Comparison of ENCODE assay signal across 1 cellular context in genomic region chr11:93734427-93735222, GRCh38.
TF ChIP-seq lines count a peak whose summit lies in the region.

No MANE protein-coding gene starts in this region.

TF ChIP-seq in K562, 482 proteins besides CTCF, POLR2A, EP300 and RAD21:
- no peak for TF ChIP-seq CREB1 (IDR thresholded peaks at IDR 0.05)
- TF ChIP-seq CREB1 (CRISPR knock-in tag; IDR thresholded peaks at IDR 0.05): no peak
- TF ChIP-seq SRSF9 (IDR thresholded peaks at IDR 0.05; ENCODE audit: borderline replicate concordance, low read depth, low read length): no peak
- TF ChIP-seq ATF1 (CRISPR knock-in tag; IDR thresholded peaks at IDR 0.05): no peak
- no peak for TF ChIP-seq ATF1 (tag; IDR thresholded peaks at IDR 0.05)
- 0 out of 2 replicates have a peak, but pooled peaks have one; percentile 26 for TF ChIP-seq THRB (CRISPR knock-in tag; conservative IDR thresholded peaks at IDR 0.05)
- TF ChIP-seq OTX1 (CRISPR knock-in tag; IDR thresholded peaks at IDR 0.05): no peak
- 0 out of 2 replicates have a peak, but pooled peaks have one; percentile 28 for TF ChIP-seq ILF3 (IDR thresholded peaks at IDR 0.05; ENCODE audit: borderline replicate concordance)
- peak; percentile 34; the same call in 1 of the 2 replicates for TF ChIP-seq POLR2G (IDR thresholded peaks at IDR 0.05; ENCODE audit: low read depth, low read length)
- no peak for TF ChIP-seq ETS1 (conservative IDR thresholded peaks at IDR 0.05; ENCODE audit: control insufficient read depth, low read depth, low read length)
- no peak for TF ChIP-seq HOXB6 (CRISPR knock-in tag; IDR thresholded peaks at IDR 0.05; ENCODE audit: borderline replicate concordance)
- TF ChIP-seq E2F5 (CRISPR knock-in tag; IDR thresholded peaks at IDR 0.05): no peak
- TF ChIP-seq RBFOX2 (IDR thresholded peaks at IDR 0.05; ENCODE audit: low read depth, low read length): peak; percentile 26; the same call in 1 of the 2 replicates
- TF ChIP-seq POLR2AphosphoS5 (IDR thresholded peaks at IDR 0.05; ENCODE audit: control insufficient read depth, insufficient read depth, low read depth, low read length): peak; percentile 50; the same call in 1 of the 2 replicates
- no peak for TF ChIP-seq COPS2 (conservative IDR thresholded peaks at IDR 0.05)
- no peak for TF ChIP-seq FOXP4 (CRISPR knock-in tag; IDR thresholded peaks at IDR 0.05; ENCODE audit: borderline replicate concordance)
- TF ChIP-seq RERE (CRISPR knock-in tag; IDR thresholded peaks at IDR 0.05; ENCODE audit: borderline replicate concordance): no peak
- TF ChIP-seq SUPT5H (IDR thresholded peaks at IDR 0.05): peak; percentile 60; the same call in 1 of the 2 replicates
- no peak for TF ChIP-seq ZNF431 (CRISPR knock-in tag; IDR thresholded peaks at IDR 0.05)
- TF ChIP-seq BRF1 (IDR thresholded peaks at IDR 0.05; ENCODE audit: borderline replicate concordance, extremely low read depth, insufficient read length): no peak
- TF ChIP-seq POLR2B (IDR thresholded peaks at IDR 0.05; ENCODE audit: low read depth, partially characterized antibody): peak; percentile 65
